Comparison of ENCODE assay signal across 15 cellular contexts in genomic region chr3:169548194-169548593, GRCh38.
DNase-seq lines count a peak whose midpoint lies in the region; ATAC-seq and TF ChIP-seq lines count a peak whose summit lies in the region.
"Had no signal": no experiment of that assay in that cellular context is flagged by ENCODE, and none has a peak within 500 bp of the region (broad histone marks: within the 10 kb centered on the region; RNA-seq: fewer than 3 reads in every experiment).

No MANE protein-coding gene starts in this region.

- DNase-seq in DMS 273 (lab: John Stamatoyannopoulos, UW; ENCODE audit: unreplicated experiment) (peak; percentile 25), DMS 273 treated with DMSO at 0.1 percent for 48 hours (lab: John Stamatoyannopoulos, UW) (no peak), astrocyte of the cerebellum (ENCODE audit: low read depth) (peak; percentile 24), fibroblast of pulmonary artery (ENCODE audit: low read depth) (peak; percentile 39), smooth muscle cell (lab: John Stamatoyannopoulos, UW; ENCODE audit: unreplicated experiment) (no peak), mammary epithelial cell (no peak), thyroid gland (no peak)
- DNase-seq: Caco-2; CD8-positive, alpha-beta memory T cell; GM23248 had no signal

- H3K4me2 ChIP-seq in smooth muscle cell (peak overlapping the region; percentile 30), mammary epithelial cell (ENCODE audit: insufficient read depth, low read depth, low read length) (no peak overlapping the region)
- H3K4me2 ChIP-seq: BLaER1 had no signal

- H3K9ac ChIP-seq in smooth muscle cell (ENCODE audit: low read depth) (no peak overlapping the region), mammary epithelial cell (ENCODE audit: insufficient read depth, low read length) (no peak overlapping the region)
- H3K9ac ChIP-seq: BLaER1, GM23248 had no signal

- H4K20me1 ChIP-seq in smooth muscle cell (ENCODE audit: low read depth) = no peaks in the 10 kb centered on the region
- H4K20me1 ChIP-seq in mammary epithelial cell (ENCODE audit: insufficient read depth, low read length) = no peaks in the 10 kb centered on the region
- H4K20me1 ChIP-seq: BLaER1 had no signal

- WGBS in smooth muscle cell (ENCODE audit: low lambda C conversion rate) = 23% methylated on average over 1 of the region's 1 CpG
- whole genome bisulfite sequencing in mammary epithelial cell (ENCODE audit: low coverage, missing lambda C conversion rate) = 73% methylated on average over 1 of the region's 1 CpG
- WGBS in thyroid gland, 2 donors = 95 to 96% methylated on average over 1 of the region's 1 CpG

- no TSS peak for BruUV-seq in mammary epithelial cell (replicated peaks; lab: Mats Ljungman, UMichigan)

- H3K9me3 ChIP-seq in smooth muscle cell (replicated peaks; ENCODE audit: low read depth) (no peaks in the 10 kb centered on the region), mammary epithelial cell (replicated peaks; ENCODE audit: insufficient read depth, low read length) (no peaks in the 10 kb centered on the region), thyroid gland (no peaks in the 10 kb centered on the region)
- H3K9me3 ChIP-seq: BLaER1, Caco-2 had no signal

- in situ Hi-C loops in astrocyte of the cerebellum (cut with HindIII; ENCODE audit: low sequenced_read_pairs) = no loop called here
- in situ Hi-C loops in mammary epithelial cell (cut with MboI; ENCODE audit: low sequenced_read_pairs in 2 of 2) = no loop called here

- no peak for TF ChIP-seq CTCF in astrocyte of the cerebellum (IDR thresholded peaks at IDR 0.05; ENCODE audit: low read depth, low read length, missing control alignments)
- no peak for TF ChIP-seq CTCF in fibroblast of pulmonary artery (IDR thresholded peaks at IDR 0.05; ENCODE audit: low read length, missing control alignments)
- no peak for TF ChIP-seq CTCF in smooth muscle cell (IDR thresholded peaks at IDR 0.05; ENCODE audit: borderline replicate concordance, insufficient read depth, poor library complexity, severe bottlenecking)
- no peak for TF ChIP-seq CTCF in mammary epithelial cell (conservative IDR thresholded peaks at IDR 0.05 in 1 of 2, IDR thresholded peaks at IDR 0.05 in 1 of 2; ENCODE audit: extremely low read depth in 1 of 2, insufficient read depth in 1 of 2, low read depth in 1 of 2, low read length in 2 of 2)
- TF ChIP-seq CTCF in thyroid gland (IDR thresholded peaks at IDR 0.05) = no peak

- no peaks in the 10 kb centered on the region for H3K36me3 ChIP-seq in smooth muscle cell (ENCODE audit: low read depth)
- H3K36me3 ChIP-seq in mammary epithelial cell (ENCODE audit: insufficient read depth, low read length) = no peaks in the 10 kb centered on the region
- no peaks in the 10 kb centered on the region for H3K36me3 ChIP-seq in thyroid gland
- H3K36me3 ChIP-seq: BLaER1 had no signal

- H3K27ac ChIP-seq in smooth muscle cell (ENCODE audit: low read depth) = no peak overlapping the region
- no peak overlapping the region for H3K27ac ChIP-seq in mammary epithelial cell (ENCODE audit: insufficient read depth, low read depth, low read length)
- H3K27ac ChIP-seq in thyroid gland = no peak overlapping the region
- H3K27ac ChIP-seq: 22Rv1, BLaER1, GM23248, HL-60 had no signal

- H3K4me1 ChIP-seq in smooth muscle cell (ENCODE audit: low read depth) (no peaks in the 10 kb centered on the region), mammary epithelial cell (ENCODE audit: insufficient read depth, low read length) (peaks cover 2% of the 10 kb centered on the region), thyroid gland (peaks cover 0 to 9% of the 10 kb centered on the region in 2 donors)
- H3K4me1 ChIP-seq: BLaER1, Caco-2 had no signal

- no peak overlapping the region for H2AFZ ChIP-seq in smooth muscle cell (ENCODE audit: low read depth)
- no peak overlapping the region for H2AFZ ChIP-seq in mammary epithelial cell (ENCODE audit: low read depth, low read length)
- H2AFZ ChIP-seq: GM23248 had no signal

- intact Hi-C loops in mammary epithelial cell (cut with micrococcal nuclease) (no loop called here), thyroid gland (cut with DNase I) (no loop called here)

- H3K27me3 ChIP-seq in smooth muscle cell (ENCODE audit: low read depth) (no peaks in the 10 kb centered on the region), mammary epithelial cell (ENCODE audit: insufficient read depth, low read length) (no peaks in the 10 kb centered on the region), thyroid gland (no peaks in the 10 kb centered on the region)
- H3K27me3 ChIP-seq: BLaER1 had no signal

- dilution Hi-C loops in mammary epithelial cell (cut with HindIII; ENCODE audit: low sequenced_read_pairs) = no loop called here

- no peaks in the 10 kb centered on the region for H3F3A ChIP-seq in smooth muscle cell (ENCODE audit: low read depth)

- CTCF ChIA-PET in mammary epithelial cell (lab: Charles Lee; ENCODE audit: low non-redundant PET) = no interaction called here

- no peak for TF ChIP-seq POLR2A in thyroid gland (IDR thresholded peaks at IDR 0.05)

- H3K4me3 ChIP-seq in astrocyte of the cerebellum (ENCODE audit: low read depth, low read length) (no peak overlapping the region), fibroblast of pulmonary artery (replicated peaks; ENCODE audit: low read depth, low read length) (no peak overlapping the region), smooth muscle cell (no peak overlapping the region), mammary epithelial cell (replicated peaks in 1 of 3; ENCODE audit: insufficient read depth in 1 of 3, low read depth in 2 of 3, low read length in 3 of 3) (no peak overlapping the region), thyroid gland (replicated peaks in 1 of 3) (no peak overlapping the region)
- H3K4me3 ChIP-seq: BLaER1, GM23248 had no signal

- H3K79me2 ChIP-seq in smooth muscle cell (ENCODE audit: low read depth) (no peaks in the 10 kb centered on the region), mammary epithelial cell (ENCODE audit: insufficient read depth, low read length) (no peaks in the 10 kb centered on the region)

- ATAC-seq in GM18498 (IDR thresholded peaks at IDR 0.05; ENCODE audit: unreplicated experiment) = no peak
- ATAC-seq: HCT116 had no signal

Comparison
In these comparisons a context has a peak if more than half of its experiments do, and no peak if none do; other contexts are left out.
1. DNase-seq: peak in DMS 273 (single experiment), astrocyte of the cerebellum (single experiment) and fibroblast of pulmonary artery (single experiment); none in DMS 273 treated with DMSO at 0.1 percent for 48 hours (single experiment), smooth muscle cell (single experiment), mammary epithelial cell (single experiment) and thyroid gland (0 of 2).